Comparison of ENCODE assay signal across 9 cellular contexts in genomic region chr17:77609553-77610517, GRCh38.
DNase-seq lines count a peak whose midpoint lies in the region; ATAC-seq, FAIRE-seq and TF ChIP-seq lines count a peak whose summit lies in the region.
"Had no signal": no experiment of that assay in that cellular context is flagged by ENCODE, and none has a peak within 500 bp of the region (broad histone marks: within the 10 kb centered on the region; RNA-seq: fewer than 3 reads in every experiment).

No MANE protein-coding gene starts in this region.

- H3K9ac ChIP-seq in MM.1S (ENCODE audit: low read length), result no peak overlapping the region
- H3K9ac ChIP-seq in kidney (ENCODE audit: low read length in 2 of 2), result no peak overlapping the region
- no peak overlapping the region for H3K9ac ChIP-seq in SK-N-SH

- H3K9me3 ChIP-seq in MM.1S (replicated peaks; ENCODE audit: insufficient read depth, low read length) (no peaks in the 10 kb centered on the region), kidney (ENCODE audit: control insufficient read depth in 1 of 2, low read length in 2 of 2) (no peaks in the 10 kb centered on the region), SK-N-SH (no peaks in the 10 kb centered on the region), right cardiac atrium (ENCODE audit: control insufficient read depth, low read length) (no peaks in the 10 kb centered on the region)

- H3K9me2 ChIP-seq in MM.1S (replicated peaks; ENCODE audit: insufficient read depth, low read length) (no peaks in the 10 kb centered on the region), SK-N-SH (no peaks in the 10 kb centered on the region)

- no peak for TF ChIP-seq RAD21 in SK-N-SH (IDR thresholded peaks at IDR 0.05; ENCODE audit: low read length)

- TF ChIP-seq EP300 in SK-N-SH (IDR thresholded peaks at IDR 0.05; ENCODE audit: borderline replicate concordance in 1 of 2, low read depth in 1 of 2, low read length in 1 of 2), result no peak

- CTCF ChIA-PET in SK-N-SH (lab: Yijun Ruan, JAX), result interaction anchor here (1.0 to 1.2 kb wide), 4 partner anchors 12 to 48 kb away, joined by 3 to 4 read pairs (median 3); no protein-coding TSS in a partner anchor
- CTCF ChIA-PET in HEK293T (lab: Yijun Ruan, JAX), result no interaction called here

- H3K4me1 ChIP-seq in MM.1S (ENCODE audit: low read length), result peaks cover 11% of the 10 kb centered on the region
- no peaks in the 10 kb centered on the region for H3K4me1 ChIP-seq in kidney (ENCODE audit: control insufficient read depth in 1 of 2, insufficient read depth in 1 of 2, low read depth in 1 of 2, low read length in 2 of 2)
- peaks cover 0 to 3% of the 10 kb centered on the region in 2 experiments; a peak in 1 of 4 replicates for H3K4me1 ChIP-seq in SK-N-SH (ENCODE audit: control insufficient read depth in 1 of 2, insufficient read depth in 2 of 2, low read depth in 1 of 2, low read length in 1 of 2)
- H3K4me1 ChIP-seq in right cardiac atrium (ENCODE audit: control insufficient read depth, insufficient read depth, low read length), result no peaks in the 10 kb centered on the region

- no peaks in the 10 kb centered on the region for H3K36me3 ChIP-seq in MM.1S (replicated peaks; ENCODE audit: insufficient read depth, low read length)
- no peaks in the 10 kb centered on the region for H3K36me3 ChIP-seq in kidney (ENCODE audit: control insufficient read depth in 1 of 2, insufficient read depth in 2 of 2, low read length in 2 of 2)
- H3K36me3 ChIP-seq in SK-N-SH (replicated peaks in 1 of 2; ENCODE audit: control insufficient read depth in 1 of 2, insufficient read depth in 2 of 2, low read length in 1 of 2), result no peaks in the 10 kb centered on the region

- H3K27me3 ChIP-seq in MM.1S (replicated peaks; ENCODE audit: insufficient read depth, low read length) (peaks cover 9% of the 10 kb centered on the region; the same call in 1 of the 2 replicates), SK-N-SH (ENCODE audit: insufficient read depth) (peaks cover 20% of the 10 kb centered on the region), right cardiac atrium (ENCODE audit: control insufficient read depth, insufficient read depth) (no peaks in the 10 kb centered on the region)

- TF ChIP-seq CTCF in MM.1S (IDR thresholded peaks at IDR 0.05; ENCODE audit: low read length) (no peak), kidney (IDR thresholded peaks at IDR 0.05; ENCODE audit: borderline replicate concordance, extremely low read depth, insufficient read depth) (no peak), SK-N-SH (IDR thresholded peaks at IDR 0.05) (no peak)

- H3K79me2 ChIP-seq in MM.1S (ENCODE audit: low read length), result no peaks in the 10 kb centered on the region
- no peaks in the 10 kb centered on the region for H3K79me2 ChIP-seq in SK-N-SH (ENCODE audit: insufficient read depth)

- FAIRE-seq in kidney (lab: Jason Lieb, UNC), result no peak
- FAIRE-seq: islet of Langerhans had no signal

- intact Hi-C loops in kidney (cut with DNase I), result no loop called here
- intact Hi-C loops in right cardiac atrium (cut with DNase I), result loop anchor here in 1 of 4 donors (10.0 kb wide), 2 partner anchors 65 to 125 kb away; no protein-coding TSS in a partner anchor

- no peak for ATAC-seq in right cardiac atrium

- 75% methylated on average over 26 of the region's 26 CpGs for WGBS in SK-N-SH (ENCODE audit: low lambda C conversion rate)
- WGBS in right cardiac atrium, result 74% methylated on average over 26 of the region's 26 CpGs

- H3F3A ChIP-seq in MM.1S (ENCODE audit: insufficient read depth, low read length) (no peaks in the 10 kb centered on the region), SK-N-SH (replicated peaks; ENCODE audit: insufficient read depth) (no peaks in the 10 kb centered on the region)

- peak; percentile 82 for DNase-seq in MM.1S
- DNase-seq in activated CD8-positive, alpha-beta memory T cell treated with anti-CD3 and anti-CD28 coated beads, Interleukin-2, amount 50 U/mL, for 1 hour (ENCODE audit: extremely low read depth), result peak; percentile 32
- no peak for DNase-seq in kidney
- DNase-seq in stimulated activated CD8-positive, alpha-beta memory T cell treated with anti-CD3 and anti-CD28 coated beads, Interleukin-4, amount 100 ng/mL, for 24 hours (ENCODE audit: low read depth), result peak; percentile 29
- no peak for DNase-seq in SK-N-SH
- DNase-seq in NCI-H748 (lab: John Stamatoyannopoulos, UW; ENCODE audit: unreplicated experiment), result no peak
- no peak for DNase-seq in right cardiac atrium
- DNase-seq in HEK293T (ENCODE audit: extremely low spot score), result no peak

- H3K4me2 ChIP-seq in MM.1S (ENCODE audit: low read depth, low read length) (peak overlapping the region; percentile 66), SK-N-SH (no peak overlapping the region)

- no peaks in the 10 kb centered on the region for H4K20me1 ChIP-seq in MM.1S (ENCODE audit: insufficient read depth, low read length)
- H4K20me1 ChIP-seq in SK-N-SH (ENCODE audit: insufficient read depth), result no peaks in the 10 kb centered on the region

- H3K4me3 ChIP-seq in MM.1S (ENCODE audit: low read length) (peak overlapping the region; percentile 39), kidney (ENCODE audit: low read length in 2 of 2) (peak overlapping the region; percentile 2 to 15), SK-N-SH (ENCODE audit: low read depth in 2 of 2, low read length in 1 of 2) (no peak overlapping the region), right cardiac atrium (ENCODE audit: low read length) (no peak overlapping the region)

- H2AFZ ChIP-seq in MM.1S (ENCODE audit: low read length) (peak overlapping the region; percentile 67), SK-N-SH (ENCODE audit: low read depth) (no peak overlapping the region)

- POLR2A ChIA-PET in SK-N-SH (lab: Yijun Ruan, JAX) (no interaction called here), HEK293T (lab: Yijun Ruan, JAX) (no interaction called here)

- H3K27ac ChIP-seq in MM.1S (ENCODE audit: low read length) (no peak overlapping the region), kidney (ENCODE audit: low read depth in 2 of 2, low read length in 2 of 2) (no peak overlapping the region), SK-N-SH (ENCODE audit: low read depth in 2 of 2, low read length in 1 of 2) (no peak overlapping the region), right cardiac atrium (ENCODE audit: low read length) (no peak overlapping the region)

TF ChIP-seq in SK-N-SH, 30 proteins besides CTCF, POLR2A, EP300 and RAD21 (continues in another document):
- TF ChIP-seq GATA2 (CRISPR knock-in tag; IDR thresholded peaks at IDR 0.05), result no peak
- no peak for TF ChIP-seq YY1 (IDR thresholded peaks at IDR 0.05; ENCODE audit: low read depth)
- TF ChIP-seq USF1 (IDR thresholded peaks at IDR 0.05; ENCODE audit: borderline replicate concordance, low read depth), result no peak
- no peak for TF ChIP-seq FOXM1 (IDR thresholded peaks at IDR 0.05; ENCODE audit: low read depth)
- TF ChIP-seq RCOR1 (IDR thresholded peaks at IDR 0.05; ENCODE audit: low read length), result no peak
- no peak for TF ChIP-seq ZBTB33 (IDR thresholded peaks at IDR 0.05; ENCODE audit: borderline replicate concordance, low read depth)

TF ChIP-seq in HEK293T, 16 proteins besides CTCF, POLR2A, EP300 and RAD21:
- TF ChIP-seq SP1 (IDR thresholded peaks at IDR 0.05), result no peak
- no peak for TF ChIP-seq HDGF (IDR thresholded peaks at IDR 0.05; ENCODE audit: borderline replicate concordance)
- TF ChIP-seq TARDBP (IDR thresholded peaks at IDR 0.05), result no peak
- TF ChIP-seq FOXK2 (IDR thresholded peaks at IDR 0.05), result no peak
- TF ChIP-seq L3MBTL2 (conservative IDR thresholded peaks at IDR 0.05), result no peak
- no peak for TF ChIP-seq ZNF384 (IDR thresholded peaks at IDR 0.05)
- TF ChIP-seq ARNT (IDR thresholded peaks at IDR 0.05), result no peak
- TF ChIP-seq LEF1 (IDR thresholded peaks at IDR 0.05; ENCODE audit: borderline replicate concordance), result no peak
TF ChIP-seq in HEK293T: peak in this region for 0.

Comparison
In these comparisons a context has a peak if more than half of its experiments do, and no peak if none do; other contexts are left out.
1. DNase-seq: peak in MM.1S (single experiment), activated CD8-positive, alpha-beta memory T cell treated with anti-CD3 and anti-CD28 coated beads, Interleukin-2, amount 50 U/mL, for 1 hour (single experiment) and stimulated activated CD8-positive, alpha-beta memory T cell treated with anti-CD3 and anti-CD28 coated beads, Interleukin-4, amount 100 ng/mL, for 24 hours (single experiment); none in kidney (single experiment), SK-N-SH (single experiment), NCI-H748 (single experiment), right cardiac atrium (0 of 3) and HEK293T (single experiment).
2. H3K4me3 ChIP-seq: peak in MM.1S (single experiment) and kidney (2 of 2); none in SK-N-SH (0 of 2) and right cardiac atrium (single experiment).